ENCODE assay signal across 24 cellular contexts in the genomic region with DNA sequence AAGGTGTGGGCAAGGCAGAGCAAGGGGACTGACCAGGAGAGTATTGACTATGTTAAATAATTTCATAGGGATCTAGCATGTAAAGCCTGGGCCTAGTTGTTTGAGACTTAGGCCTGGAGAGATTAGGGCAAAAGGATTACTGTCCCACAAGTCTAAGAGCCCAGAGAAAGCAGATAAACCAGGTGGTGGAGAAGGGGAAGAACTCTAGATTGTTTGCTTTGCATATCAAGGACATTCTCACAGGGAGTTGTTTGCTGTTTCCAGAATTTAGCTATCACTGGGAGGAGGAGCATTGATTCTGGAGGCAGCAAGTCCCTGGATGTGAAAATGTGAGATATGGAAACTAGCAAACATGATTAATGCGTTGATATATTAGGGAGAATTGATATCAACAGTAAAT.
"Had no signal": no experiment of that assay in that cellular context is flagged by ENCODE, and none has a peak within 500 bp of the region (broad histone marks: within the 10 kb centered on the region; RNA-seq: fewer than 3 reads in every experiment).

No MANE protein-coding gene starts in this region.

- ATAC-seq: activated CD4-positive, alpha-beta T cell treated with anti-CD3 and anti-CD28 coated beads for 36 hours; activated CD8-positive, alpha-beta T cell treated with anti-CD3 and anti-CD28 coated beads for 36 hours; activated T-cell treated with anti-CD3 and anti-CD28 coated beads, Interleukin-2, amount 50 U/mL, for 72 hours; Panc1; Right ventricle myocardium inferior; T-cell had no signal

- FAIRE-seq: TTC549 had no signal

- H3K27ac ChIP-seq: brain microvascular endothelial cell, cardiac muscle cell, KMS-11, SK-N-MC had no signal

- H3K27me3 ChIP-seq: brain microvascular endothelial cell, cardiac muscle cell had no signal

- H3K4me3 ChIP-seq: cardiac muscle cell, SK-N-MC had no signal

- DNase-seq: activated CD4-positive, alpha-beta T cell treated with anti-CD3 and anti-CD28 coated beads for 36 hours; activated CD8-positive, alpha-beta memory T cell treated with anti-CD3 and anti-CD28 coated beads, Interleukin-2, amount 50 U/mL, for 4 hours; activated CD8-positive, alpha-beta T cell treated with anti-CD3 and anti-CD28 coated beads for 36 hours; activated gamma-delta T cell treated with Interleukin-2 at 50 U/mL for 16 hours; activated naive CD4-positive, alpha-beta T cell treated with anti-CD3 and anti-CD28 coated beads, Interleukin-2, amount 10 ng/mL, durations not matched to agents 7 days and 5 days; activated naive CD8-positive, alpha-beta T cell treated with anti-CD3 and anti-CD28 coated beads for 36 hours; activated T-cell treated with anti-CD3 and anti-CD28 coated beads, Interleukin-2, amount 50 U/mL, for 72 hours; brain microvascular endothelial cell; NCI-H1092; NCI-H2029 treated with DMSO at 0.1 percent for 48 hours; NCI-H510A; NK-92 treated with Interleukin-12 subunit alpha and Interleukin-12 subunit beta, amount 100 ng/mL, for 24 hours; OCI-M1; RPMI8226; T-cell; T-helper 2 cell; T1000 had no signal

- H3K36me3 ChIP-seq: brain microvascular endothelial cell, cardiac muscle cell had no signal

- H3K4me3 Mint-ChIP-seq: activated CD4-positive, alpha-beta T cell treated with anti-CD3 and anti-CD28 coated beads for 36 hours; activated CD8-positive, alpha-beta T cell treated with anti-CD3 and anti-CD28 coated beads for 36 hours; activated naive CD4-positive, alpha-beta T cell treated with anti-CD3 and anti-CD28 coated beads, Interleukin-2, amount 10 ng/mL, durations not matched to agents 7 days and 5 days; activated naive CD8-positive, alpha-beta T cell treated with anti-CD3 and anti-CD28 coated beads for 36 hours; activated T-cell treated with anti-CD3 and anti-CD28 coated beads, Interleukin-2, amount 50 U/mL, for 72 hours; T-cell had no signal

- H3K36me3 Mint-ChIP-seq: activated naive CD4-positive, alpha-beta T cell treated with anti-CD3 and anti-CD28 coated beads, Interleukin-2, amount 10 ng/mL, durations not matched to agents 7 days and 5 days; activated naive CD8-positive, alpha-beta T cell treated with anti-CD3 and anti-CD28 coated beads for 36 hours; T-cell had no signal

- H3K27ac Mint-ChIP-seq: activated CD4-positive, alpha-beta T cell treated with anti-CD3 and anti-CD28 coated beads for 36 hours; activated CD8-positive, alpha-beta T cell treated with anti-CD3 and anti-CD28 coated beads for 36 hours; activated naive CD4-positive, alpha-beta T cell treated with anti-CD3 and anti-CD28 coated beads, Interleukin-2, amount 10 ng/mL, durations not matched to agents 7 days and 5 days; activated naive CD8-positive, alpha-beta T cell treated with anti-CD3 and anti-CD28 coated beads for 36 hours; activated T-cell treated with anti-CD3 and anti-CD28 coated beads, Interleukin-2, amount 50 U/mL, for 72 hours; activated T-helper 2 cell treated with anti-CD3 and anti-CD28 coated beads, Interferon-gamma antibody, Interleukin-2, Interleukin-4, amounts not matched to agents 10 μg/mL and 5 μg/mL and 100 μg/mL, durations not matched to agents 14 hours and 24 hours and 36 hours; T-cell had no signal

- H3K4me1 Mint-ChIP-seq: activated CD4-positive, alpha-beta T cell treated with anti-CD3 and anti-CD28 coated beads for 36 hours; activated naive CD4-positive, alpha-beta T cell treated with anti-CD3 and anti-CD28 coated beads, Interleukin-2, amount 10 ng/mL, durations not matched to agents 7 days and 5 days; activated naive CD8-positive, alpha-beta T cell treated with anti-CD3 and anti-CD28 coated beads for 36 hours; T-cell had no signal
